Comparison of ENCODE assay signal across 1 cellular context in the genomic region with DNA sequence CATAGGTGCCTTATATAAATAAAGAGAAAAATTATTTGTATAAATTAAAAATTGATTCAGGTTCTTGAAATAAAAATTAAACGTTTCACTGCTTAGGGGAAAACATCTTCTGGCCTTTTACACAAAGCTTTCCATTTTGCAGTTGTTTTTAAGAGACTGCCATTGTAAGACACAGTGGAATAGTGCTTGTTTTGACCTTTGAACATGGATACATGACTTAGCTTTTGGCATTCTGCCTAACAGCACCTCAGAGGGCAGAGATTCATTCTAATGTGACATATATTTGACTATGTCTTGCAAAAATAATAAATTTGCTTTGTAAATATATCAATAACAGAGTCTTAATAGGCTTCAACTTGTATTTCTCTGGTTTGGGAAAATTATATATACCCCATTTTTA.
TF ChIP-seq lines count a peak whose summit lies in the region.

No MANE protein-coding gene starts in this region.

TF ChIP-seq in HepG2, 621 proteins besides CTCF, POLR2A, EP300 and RAD21 (continued from another document):
- TF ChIP-seq, protein P1, sequence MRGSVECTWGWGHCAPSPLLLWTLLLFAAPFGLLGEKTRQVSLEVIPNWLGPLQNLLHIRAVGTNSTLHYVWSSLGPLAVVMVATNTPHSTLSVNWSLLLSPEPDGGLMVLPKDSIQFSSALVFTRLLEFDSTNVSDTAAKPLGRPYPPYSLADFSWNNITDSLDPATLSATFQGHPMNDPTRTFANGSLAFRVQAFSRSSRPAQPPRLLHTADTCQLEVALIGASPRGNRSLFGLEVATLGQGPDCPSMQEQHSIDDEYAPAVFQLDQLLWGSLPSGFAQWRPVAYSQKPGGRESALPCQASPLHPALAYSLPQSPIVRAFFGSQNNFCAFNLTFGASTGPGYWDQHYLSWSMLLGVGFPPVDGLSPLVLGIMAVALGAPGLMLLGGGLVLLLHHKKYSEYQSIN (CRISPR knock-in tag; IDR thresholded peaks at IDR 0.05; ENCODE audit: borderline replicate concordance): no peak
- peak; percentile 75 for TF ChIP-seq PPARG (CRISPR knock-in tag; conservative IDR thresholded peaks at IDR 0.05)
- TF ChIP-seq HNF4G (IDR thresholded peaks at IDR 0.05; ENCODE audit: borderline replicate concordance, low read depth, low read length): peak; percentile 49; the same call in 1 of the 2 replicates
- TF ChIP-seq HNF4G (CRISPR knock-in tag; IDR thresholded peaks at IDR 0.05; ENCODE audit: borderline replicate concordance, low read depth): no peak
- no peak for TF ChIP-seq HDAC1 (CRISPR knock-in tag; IDR thresholded peaks at IDR 0.05)
- TF ChIP-seq CBX2 (IDR thresholded peaks at IDR 0.05; ENCODE audit: low read depth, low read length): no peak
- no peak for TF ChIP-seq CBX2 (CRISPR knock-in tag; IDR thresholded peaks at IDR 0.05; ENCODE audit: low read depth)
- TF ChIP-seq HMG20A (CRISPR knock-in tag; IDR thresholded peaks at IDR 0.05; ENCODE audit: borderline replicate concordance): 0 out of 2 replicates have a peak, but pooled peaks have one; percentile 12
- TF ChIP-seq ZNF451 (CRISPR knock-in tag; IDR thresholded peaks at IDR 0.05): no peak
- TF ChIP-seq SP1 (IDR thresholded peaks at IDR 0.05): no peak
- no peak for TF ChIP-seq SP1 (CRISPR knock-in tag; IDR thresholded peaks at IDR 0.05)
- TF ChIP-seq HNF4A (CRISPR knock-in tag; IDR thresholded peaks at IDR 0.05): peak; percentile 75
- TF ChIP-seq, protein P2, sequence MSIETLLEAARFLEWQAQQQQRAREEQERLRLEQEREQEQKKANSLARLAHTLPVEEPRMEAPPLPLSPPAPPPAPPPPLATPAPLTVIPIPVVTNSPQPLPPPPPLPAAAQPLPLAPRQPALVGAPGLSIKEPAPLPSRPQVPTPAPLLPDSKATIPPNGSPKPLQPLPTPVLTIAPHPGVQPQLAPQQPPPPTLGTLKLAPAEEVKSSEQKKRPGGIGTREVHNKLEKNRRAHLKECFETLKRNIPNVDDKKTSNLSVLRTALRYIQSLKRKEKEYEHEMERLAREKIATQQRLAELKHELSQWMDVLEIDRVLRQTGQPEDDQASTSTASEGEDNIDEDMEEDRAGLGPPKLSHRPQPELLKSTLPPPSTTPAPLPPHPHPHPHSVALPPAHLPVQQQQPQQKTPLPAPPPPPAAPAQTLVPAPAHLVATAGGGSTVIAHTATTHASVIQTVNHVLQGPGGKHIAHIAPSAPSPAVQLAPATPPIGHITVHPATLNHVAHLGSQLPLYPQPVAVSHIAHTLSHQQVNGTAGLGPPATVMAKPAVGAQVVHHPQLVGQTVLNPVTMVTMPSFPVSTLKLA (IDR thresholded peaks at IDR 0.05): no peak
- no peak for TF ChIP-seq MAFK (conservative IDR thresholded peaks at IDR 0.05 in 1 of 2, IDR thresholded peaks at IDR 0.05 in 1 of 2; ENCODE audit: low read length in 2 of 2)
- peak; percentile 44; the same call in 1 of the 2 replicates for TF ChIP-seq ZNF644 (CRISPR knock-in tag; IDR thresholded peaks at IDR 0.05; ENCODE audit: low read depth)
- no peak for TF ChIP-seq ZFP36 (IDR thresholded peaks at IDR 0.05; ENCODE audit: borderline replicate concordance, low read depth, low read length, partially characterized antibody)
- TF ChIP-seq IRF2 (CRISPR knock-in tag; IDR thresholded peaks at IDR 0.05): no peak
- no peak for TF ChIP-seq ZNF251 (CRISPR knock-in tag; IDR thresholded peaks at IDR 0.05)
- TF ChIP-seq CCAR2 (optimal IDR thresholded peaks at IDR 0.05; ENCODE audit: low read depth, low read length): no peak
- TF ChIP-seq, protein P3, sequence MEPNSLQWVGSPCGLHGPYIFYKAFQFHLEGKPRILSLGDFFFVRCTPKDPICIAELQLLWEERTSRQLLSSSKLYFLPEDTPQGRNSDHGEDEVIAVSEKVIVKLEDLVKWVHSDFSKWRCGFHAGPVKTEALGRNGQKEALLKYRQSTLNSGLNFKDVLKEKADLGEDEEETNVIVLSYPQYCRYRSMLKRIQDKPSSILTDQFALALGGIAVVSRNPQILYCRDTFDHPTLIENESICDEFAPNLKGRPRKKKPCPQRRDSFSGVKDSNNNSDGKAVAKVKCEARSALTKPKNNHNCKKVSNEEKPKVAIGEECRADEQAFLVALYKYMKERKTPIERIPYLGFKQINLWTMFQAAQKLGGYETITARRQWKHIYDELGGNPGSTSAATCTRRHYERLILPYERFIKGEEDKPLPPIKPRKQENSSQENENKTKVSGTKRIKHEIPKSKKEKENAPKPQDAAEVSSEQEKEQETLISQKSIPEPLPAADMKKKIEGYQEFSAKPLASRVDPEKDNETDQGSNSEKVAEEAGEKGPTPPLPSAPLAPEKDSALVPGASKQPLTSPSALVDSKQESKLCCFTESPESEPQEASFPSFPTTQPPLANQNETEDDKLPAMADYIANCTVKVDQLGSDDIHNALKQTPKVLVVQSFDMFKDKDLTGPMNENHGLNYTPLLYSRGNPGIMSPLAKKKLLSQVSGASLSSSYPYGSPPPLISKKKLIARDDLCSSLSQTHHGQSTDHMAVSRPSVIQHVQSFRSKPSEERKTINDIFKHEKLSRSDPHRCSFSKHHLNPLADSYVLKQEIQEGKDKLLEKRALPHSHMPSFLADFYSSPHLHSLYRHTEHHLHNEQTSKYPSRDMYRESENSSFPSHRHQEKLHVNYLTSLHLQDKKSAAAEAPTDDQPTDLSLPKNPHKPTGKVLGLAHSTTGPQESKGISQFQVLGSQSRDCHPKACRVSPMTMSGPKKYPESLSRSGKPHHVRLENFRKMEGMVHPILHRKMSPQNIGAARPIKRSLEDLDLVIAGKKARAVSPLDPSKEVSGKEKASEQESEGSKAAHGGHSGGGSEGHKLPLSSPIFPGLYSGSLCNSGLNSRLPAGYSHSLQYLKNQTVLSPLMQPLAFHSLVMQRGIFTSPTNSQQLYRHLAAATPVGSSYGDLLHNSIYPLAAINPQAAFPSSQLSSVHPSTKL (CRISPR knock-in tag; IDR thresholded peaks at IDR 0.05): peak; percentile 21; the same call in 1 of the 2 replicates
- TF ChIP-seq NFE2 (CRISPR knock-in tag; IDR thresholded peaks at IDR 0.05): peak; percentile 32; the same call in 1 of the 2 replicates
- TF ChIP-seq THAP11 (CRISPR knock-in tag; IDR thresholded peaks at IDR 0.05): no peak
